Comparison of ENCODE assay signal across 20 cellular contexts in the genomic region with DNA sequence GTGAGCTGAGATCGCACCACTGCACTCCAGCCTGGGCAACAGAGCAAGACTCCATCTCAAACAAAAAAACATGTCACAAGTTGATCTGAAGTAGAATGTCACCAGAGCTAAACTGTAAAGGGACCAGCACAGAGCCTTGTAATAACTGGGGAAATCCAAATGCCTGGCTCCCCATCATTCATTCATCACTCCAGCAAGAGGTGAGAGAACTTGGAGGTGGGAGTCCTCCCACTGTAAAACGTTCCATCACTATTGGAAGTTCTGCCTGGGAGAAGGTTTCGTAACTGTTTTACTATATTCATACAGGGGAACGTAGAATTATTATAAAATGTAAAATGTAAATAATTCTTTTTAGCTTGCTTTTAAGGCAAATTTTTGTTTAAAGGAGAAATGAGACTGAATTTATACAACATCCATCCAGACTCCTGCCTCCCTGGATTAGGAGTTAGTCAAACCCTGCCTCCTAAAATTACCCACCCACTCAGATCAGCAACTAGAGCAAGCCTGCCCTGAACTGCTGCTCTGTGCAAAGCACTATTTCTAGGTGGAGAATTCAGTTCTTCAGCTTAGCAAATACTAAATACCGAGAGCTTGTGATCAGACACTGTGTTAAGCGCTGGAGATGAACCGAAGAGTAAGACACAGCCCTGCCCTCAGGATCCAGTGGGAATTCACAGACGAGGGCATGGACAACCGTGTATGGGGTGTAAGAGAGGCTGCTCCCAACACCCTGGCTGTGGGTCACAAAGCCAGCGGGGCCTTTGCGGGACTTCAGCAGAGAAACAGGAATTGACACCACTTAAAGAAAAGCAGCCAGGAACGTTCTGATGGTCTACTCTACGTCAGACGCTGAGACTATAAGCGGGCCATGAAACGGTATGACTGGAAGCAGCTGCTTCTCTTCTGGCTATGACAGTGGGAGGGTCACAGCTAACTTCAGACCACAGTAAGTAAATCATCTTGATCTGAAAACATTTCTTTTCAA.
A peak's percentile ranks its signal among the peaks of the same experiment; 100 is the strongest.
DNase-seq lines count a peak whose midpoint lies in the region; ATAC-seq lines count a peak whose summit lies in the region.
"Had no signal": no experiment of that assay in that cellular context is flagged by ENCODE, and none has a peak within 500 bp of the region (broad histone marks: within the 10 kb centered on the region; RNA-seq: fewer than 3 reads in every experiment).

No MANE protein-coding gene starts in this region.

- DNase-seq in activated CD8-positive, alpha-beta memory T cell treated with anti-CD3 and anti-CD28 coated beads, Interleukin-2, amount 50 U/mL, for 48 hours, result peak; percentile 48
- no peak for DNase-seq in activated CD8-positive, alpha-beta memory T cell treated with anti-CD3 and anti-CD28 coated beads, Interleukin-2, amount 50 U/mL, for 4 hours
- peak; percentile 43 for DNase-seq in left kidney (ENCODE audit: low read depth, low spot score)
- DNase-seq in putamen (ENCODE audit: low spot score), result peak; percentile 75
- no peak for DNase-seq in activated naive CD4-positive, alpha-beta T cell treated with anti-CD3 and anti-CD28 coated beads, Interleukin-2, amount 10 ng/mL, durations not matched to agents 7 days and 5 days
- DNase-seq in dedifferentiated amniotic fluid mesenchymal stem cell (ENCODE audit: extremely low spot score), result no peak
- DNase-seq: 8988T; AML-193; C1 segment of cervical spinal cord; Calu3; CD8-positive, alpha-beta memory T cell; Karpas-422; MV-4-11; NCI-H1105 treated with DMSO at 0.1 percent for 48 hours; NCI-H2029 treated with DMSO at 0.1 percent for 48 hours; NCI-H2171; NCI-H345; NCI-H524; NCI-H774 had no signal

- H3K27ac Mint-ChIP-seq in activated naive CD4-positive, alpha-beta T cell treated with anti-CD3 and anti-CD28 coated beads, Interleukin-2, amount 10 ng/mL, durations not matched to agents 7 days and 5 days, result no peak overlapping the region
- H3K27ac Mint-ChIP-seq: CD8-positive, alpha-beta memory T cell had no signal

- H3K36me3 Mint-ChIP-seq in activated naive CD4-positive, alpha-beta T cell treated with anti-CD3 and anti-CD28 coated beads, Interleukin-2, amount 10 ng/mL, durations not matched to agents 7 days and 5 days, result no peaks in the 10 kb centered on the region

- no peak for ATAC-seq in HG03571 (IDR thresholded peaks at IDR 0.05; ENCODE audit: unreplicated experiment)

- peaks cover 12% of the 10 kb centered on the region for H3K9me3 Mint-ChIP-seq in activated naive CD4-positive, alpha-beta T cell treated with anti-CD3 and anti-CD28 coated beads, Interleukin-2, amount 10 ng/mL, durations not matched to agents 7 days and 5 days
- H3K9me3 Mint-ChIP-seq: CD8-positive, alpha-beta memory T cell had no signal

- CTCF ChIA-PET in activated naive CD4-positive, alpha-beta T cell treated with anti-CD3 and anti-CD28 coated beads, Interleukin-2, amount 10 ng/mL, durations not matched to agents 7 days and 5 days (lab: Charles Lee), result no interaction called here

- H3K27me3 Mint-ChIP-seq in activated naive CD4-positive, alpha-beta T cell treated with anti-CD3 and anti-CD28 coated beads, Interleukin-2, amount 10 ng/mL, durations not matched to agents 7 days and 5 days, result no peaks in the 10 kb centered on the region
- H3K27me3 Mint-ChIP-seq: CD8-positive, alpha-beta memory T cell had no signal

- no peaks in the 10 kb centered on the region for H3K4me1 Mint-ChIP-seq in activated naive CD4-positive, alpha-beta T cell treated with anti-CD3 and anti-CD28 coated beads, Interleukin-2, amount 10 ng/mL, durations not matched to agents 7 days and 5 days

- H3K4me3 Mint-ChIP-seq in activated naive CD4-positive, alpha-beta T cell treated with anti-CD3 and anti-CD28 coated beads, Interleukin-2, amount 10 ng/mL, durations not matched to agents 7 days and 5 days, result no peak overlapping the region
- H3K4me3 Mint-ChIP-seq: CD8-positive, alpha-beta memory T cell had no signal

Comparison
In these comparisons a context has a peak if more than half of its experiments do, and no peak if none do; other contexts are left out.
1. DNase-seq: peak in activated CD8-positive, alpha-beta memory T cell treated with anti-CD3 and anti-CD28 coated beads, Interleukin-2, amount 50 U/mL, for 48 hours (single experiment), left kidney (single experiment) and putamen (single experiment); none in activated CD8-positive, alpha-beta memory T cell treated with anti-CD3 and anti-CD28 coated beads, Interleukin-2, amount 50 U/mL, for 4 hours (single experiment), activated naive CD4-positive, alpha-beta T cell treated with anti-CD3 and anti-CD28 coated beads, Interleukin-2, amount 10 ng/mL, durations not matched to agents 7 days and 5 days (single experiment) and dedifferentiated amniotic fluid mesenchymal stem cell (single experiment).